ENCODE assay signal across 21 cellular contexts in genomic region chr6:109060585-109060984, GRCh38. TPM values are rescaled to one million over a fixed set of nuclear protein-coding genes. Genes with fewer than 3 reads are reported as not detected.
DNase-seq lines count a peak whose midpoint lies in the region; ATAC-seq and TF ChIP-seq lines count a peak whose summit lies in the region.
"Had no signal": no experiment of that assay in that cellular context is flagged by ENCODE, and none has a peak within 500 bp of the region (broad histone marks: within the 10 kb centered on the region; RNA-seq: fewer than 3 reads in every experiment).

No MANE protein-coding gene starts in this region.

- H3K27me3 Mint-ChIP-seq in naive thymus-derived CD8-positive, alpha-beta T cell, result no peaks in the 10 kb centered on the region
- H3K27me3 Mint-ChIP-seq: activated B cell treated with CpG ODN at 0.5 μM for 24 hours; activated T-cell treated with anti-CD3 and anti-CD28 coated beads, Interleukin-2, amount 50 U/mL, for 24 hours had no signal

- H3K4me1 ChIP-seq in left ventricle myocardium inferior (peaks cover 87% of the 10 kb centered on the region), endocrine pancreas (ENCODE audit: control insufficient read depth, insufficient read depth, low read length) (peaks cover 19% of the 10 kb centered on the region), upper lobe of right lung (peaks cover 25% of the 10 kb centered on the region), ovary (ENCODE audit: insufficient read depth) (peaks cover 2% of the 10 kb centered on the region)
- H3K4me1 ChIP-seq: colonic mucosa, SJCRH30 had no signal

- TF ChIP-seq CTCF in left ventricle myocardium inferior (IDR thresholded peaks at IDR 0.05; ENCODE audit: borderline replicate concordance) (no peak), upper lobe of right lung (IDR thresholded peaks at IDR 0.05) (no peak), ovary (IDR thresholded peaks at IDR 0.05) (no peak)

- no peak for DNase-seq in left ventricle myocardium inferior
- no peak for DNase-seq in Right ventricle myocardium inferior (ENCODE audit: missing footprints)
- no peak for DNase-seq in naive thymus-derived CD8-positive, alpha-beta T cell
- no peak for DNase-seq in upper lobe of right lung
- DNase-seq in ovary, result no peak
- DNase-seq: activated B cell treated with CpG ODN at 0.5 μM for 24 hours; activated CD8-positive, alpha-beta T cell treated with anti-CD3 and anti-CD28 coated beads, Interleukin-2, amount 10 ng/mL, durations not matched to agents 7 days and 5 days; activated T-cell treated with anti-CD3 and anti-CD28 coated beads, Interleukin-2, amount 50 U/mL, for 24 hours; C1 segment of cervical spinal cord; colonic mucosa; H9; NCI-H1092 treated with DMSO at 0.1 percent for 48 hours; NCI-H69; SJCRH30; stimulated activated CD4-positive, alpha-beta T cell treated with anti-CD3 and anti-CD28 coated beads, Interleukin-4, amount 100 ng/mL, for 24 hours; T-helper 9 cell had no signal

- intact Hi-C loops in left ventricle myocardium inferior (cut with micrococcal nuclease), result no loop called here
- intact Hi-C loops in Right ventricle myocardium inferior (cut with DNase I), result no loop called here
- intact Hi-C loops in upper lobe of right lung (cut with DNase I), result no loop called here
- intact Hi-C loops in ovary (cut with DNase I), result loop anchor here in 2 of 4 donors (10.0 kb wide), 2 partner anchors 46 to 516 kb away; no protein-coding TSS in a partner anchor

- peak overlapping the region; percentile 47 for H3K27ac ChIP-seq in left ventricle myocardium inferior (replicated peaks)
- H3K27ac ChIP-seq in upper lobe of right lung, result peak overlapping the region; percentile 9
- H3K27ac ChIP-seq in ovary, result no peak overlapping the region
- H3K27ac ChIP-seq: colonic mucosa, SJCRH30 had no signal

- POLR2A ChIA-PET in naive thymus-derived CD8-positive, alpha-beta T cell (lab: Charles Lee), result interaction anchor here (1.4 to 3.0 kb wide), 2 partner anchors 10 to 51 kb away, joined by 5 to 17 read pairs; no protein-coding TSS in a partner anchor

- 59 to 84% (median 82%) methylated on average over 2 of the region's 2 CpGs for WGBS in ovary, 3 donors

- ATAC-seq in Right ventricle myocardium inferior (no peak), upper lobe of right lung (no peak), GM21423 (IDR thresholded peaks at IDR 0.05; ENCODE audit: unreplicated experiment) (no peak), HG02938 (IDR thresholded peaks at IDR 0.05; ENCODE audit: unreplicated experiment) (no peak)
- no peak for ATAC-seq in naive thymus-derived CD8-positive, alpha-beta T cell
- ATAC-seq: gastroesophageal sphincter had no signal

- peak overlapping the region in 6 of 10 donors; percentile 49 to 92 (median 56) for H3K27ac Mint-ChIP-seq in naive thymus-derived CD8-positive, alpha-beta T cell
- H3K27ac Mint-ChIP-seq: activated B cell treated with CpG ODN at 0.5 μM for 24 hours had no signal

- H3K4me3 Mint-ChIP-seq in naive thymus-derived CD8-positive, alpha-beta T cell, result no peak overlapping the region
- H3K4me3 Mint-ChIP-seq: activated B cell treated with CpG ODN at 0.5 μM for 24 hours; activated CD8-positive, alpha-beta T cell treated with anti-CD3 and anti-CD28 coated beads, Interleukin-2, amount 10 ng/mL, durations not matched to agents 7 days and 5 days; H9 had no signal

- H3K36me3 ChIP-seq in left ventricle myocardium inferior (no peaks in the 10 kb centered on the region), endocrine pancreas (ENCODE audit: control insufficient read depth, insufficient read depth, low read length) (no peaks in the 10 kb centered on the region), upper lobe of right lung (no peaks in the 10 kb centered on the region), ovary (no peaks in the 10 kb centered on the region)
- H3K36me3 ChIP-seq: colonic mucosa, gastroesophageal sphincter, SJCRH30 had no signal

- H3K9ac ChIP-seq in endocrine pancreas (ENCODE audit: control insufficient read depth, insufficient read depth, low read length), result no peak overlapping the region

- H3K9me3 ChIP-seq in left ventricle myocardium inferior (replicated peaks), result no peaks in the 10 kb centered on the region
- H3K9me3 ChIP-seq in endocrine pancreas (ENCODE audit: control insufficient read depth, low read length), result no peaks in the 10 kb centered on the region
- no peaks in the 10 kb centered on the region for H3K9me3 ChIP-seq in upper lobe of right lung
- no peaks in the 10 kb centered on the region for H3K9me3 ChIP-seq in ovary
- H3K9me3 ChIP-seq: colonic mucosa, gastroesophageal sphincter, SJCRH30 had no signal

- peaks cover 17 to 46% (median 41%) of the 10 kb centered on the region in 4 donors for H3K4me1 Mint-ChIP-seq in naive thymus-derived CD8-positive, alpha-beta T cell

- peaks cover 0 to 2% (median 0%) of the 10 kb centered on the region in 3 donors for H3K36me3 Mint-ChIP-seq in naive thymus-derived CD8-positive, alpha-beta T cell
- H3K36me3 Mint-ChIP-seq: activated naive CD4-positive, alpha-beta T cell treated with anti-CD3 and anti-CD28 coated beads, Interleukin-2, amount 50 U/mL, for 72 hours had no signal

- TF ChIP-seq EP300 in ovary (IDR thresholded peaks at IDR 0.05), result no peak

- H3K27me3 ChIP-seq in left ventricle myocardium inferior (ENCODE audit: low read depth) (no peaks in the 10 kb centered on the region), endocrine pancreas (ENCODE audit: control insufficient read depth, insufficient read depth, low read length) (no peaks in the 10 kb centered on the region), upper lobe of right lung (no peaks in the 10 kb centered on the region), ovary (no peaks in the 10 kb centered on the region)
- H3K27me3 ChIP-seq: colonic mucosa, gastroesophageal sphincter, SJCRH30 had no signal

- H3K9me3 Mint-ChIP-seq in naive thymus-derived CD8-positive, alpha-beta T cell, result no peaks in the 10 kb centered on the region
- H3K9me3 Mint-ChIP-seq: activated B cell treated with CpG ODN at 0.5 μM for 24 hours; activated naive CD4-positive, alpha-beta T cell treated with anti-CD3 and anti-CD28 coated beads, Interleukin-2, amount 50 U/mL, for 72 hours; activated T-cell treated with anti-CD3 and anti-CD28 coated beads, Interleukin-2, amount 50 U/mL, for 24 hours; H9 had no signal

- no peak for TF ChIP-seq POLR2A in ovary (IDR thresholded peaks at IDR 0.05)

- H3K4me3 ChIP-seq in left ventricle myocardium inferior (no peak overlapping the region), endocrine pancreas (ENCODE audit: control insufficient read depth, insufficient read depth, low read length) (peak overlapping the region; percentile 14), upper lobe of right lung (no peak overlapping the region), ovary (no peak overlapping the region)
- H3K4me3 ChIP-seq: colonic mucosa, gastroesophageal sphincter, SJCRH30 had no signal

RNA-seq across cellular contexts. Expression of gene SESN1, which starts 34.1 kb away (rescaled TPM):
- 44.1 TPM for total RNA-seq in left ventricle myocardium inferior
- 60.2 TPM for total RNA-seq in Right ventricle myocardium inferior
- total RNA-seq in naive thymus-derived CD8-positive, alpha-beta T cell, result 10 to 100 TPM; 35.0 to 38.3 TPM
- polyA plus RNA-seq in naive thymus-derived CD8-positive, alpha-beta T cell, result 10 to 100 TPM in 2 of 3 donors, 1 to 10 TPM in 1; 10.0 to 21.4 (median 19.4) TPM
- total RNA-seq in upper lobe of right lung, result 36.9 TPM
- 10 to 100 TPM; 36.5 to 97.2 (median 65.4) TPM for total RNA-seq in ovary
- 10 to 100 TPM; 55.0 to 68.4 TPM for polyA plus RNA-seq in ovary

RNA-seq across cellular contexts. Expression of gene CEP57L1, which starts 34.7 kb away (rescaled TPM):
- 6.2 TPM for total RNA-seq in left ventricle myocardium inferior
- 7.7 TPM for total RNA-seq in Right ventricle myocardium inferior
- 1 to 10 TPM; 7.0 to 8.3 TPM for total RNA-seq in naive thymus-derived CD8-positive, alpha-beta T cell
- 1 to 10 TPM; 5.4 to 9.5 (median 6.2) TPM for polyA plus RNA-seq in naive thymus-derived CD8-positive, alpha-beta T cell
- total RNA-seq in upper lobe of right lung, result 9.7 TPM
- 10 to 100 TPM in 3 of 7 donors, 1 to 10 TPM in 4; 7.4 to 12.6 (median 9.7) TPM for total RNA-seq in ovary
- 1 to 10 TPM; 4.9 to 9.1 TPM for polyA plus RNA-seq in ovary

Comparison
In these comparisons a context has a peak if more than half of its experiments do, and no peak if none do; other contexts are left out.
1. H3K27ac ChIP-seq: peak in left ventricle myocardium inferior (single experiment) and upper lobe of right lung (single experiment); none in ovary (0 of 2).